21 cellular contexts compared by ENCODE assay signal in the genomic region with DNA sequence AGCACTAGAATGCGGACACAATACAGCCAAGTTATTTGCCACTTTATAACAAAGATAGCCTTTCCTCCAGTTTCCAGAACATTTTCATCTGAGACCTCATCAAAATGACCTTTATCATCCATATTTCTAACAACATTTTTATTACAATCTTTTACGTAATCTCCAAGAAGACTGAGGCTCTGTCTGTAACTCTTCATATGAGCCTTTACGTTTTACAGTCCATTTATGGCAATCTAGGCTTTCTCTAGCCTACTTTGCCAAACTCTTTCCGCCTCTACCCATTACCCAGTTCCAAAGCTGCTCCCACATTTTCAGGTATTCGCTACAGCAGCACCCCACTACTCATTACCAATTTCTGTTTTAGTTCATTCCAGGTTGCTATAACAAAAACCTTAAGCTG. TPM values are rescaled to one million over a fixed set of nuclear protein-coding genes. Genes with fewer than 3 reads are reported as not detected.
DNase-seq lines count a peak whose midpoint lies in the region; ATAC-seq and TF ChIP-seq lines count a peak whose summit lies in the region.
"Had no signal": no experiment of that assay in that cellular context is flagged by ENCODE, and none has a peak within 500 bp of the region (broad histone marks: within the 10 kb centered on the region; RNA-seq: fewer than 3 reads in every experiment).

No MANE protein-coding gene starts in this region.

- H3K27me3 Mint-ChIP-seq in Caco-2 (ENCODE audit: insufficient read depth, unreplicated experiment): no peaks in the 10 kb centered on the region
- H3K27me3 Mint-ChIP-seq: CD4-positive, CD25-positive, alpha-beta regulatory T cell had no signal

- peaks cover 18% of the 10 kb centered on the region for H3K9me3 Mint-ChIP-seq in Caco-2 (ENCODE audit: unreplicated experiment)
- H3K9me3 Mint-ChIP-seq: GM23338, H9 had no signal

- H3K27ac ChIP-seq in colonic mucosa (peak overlapping the region; percentile 78), muscle layer of duodenum (ENCODE audit: low read length) (peak overlapping the region; percentile 37)
- H3K27ac ChIP-seq: 22Rv1, BLaER1, C4-2B had no signal

- H3K36me3 Mint-ChIP-seq in Caco-2 (ENCODE audit: insufficient read depth, unreplicated experiment): peaks cover 37% of the 10 kb centered on the region
- H3K36me3 Mint-ChIP-seq: CD4-positive, CD25-positive, alpha-beta regulatory T cell; CD8-positive, alpha-beta T cell had no signal

- H3K4me1 ChIP-seq in Caco-2: peaks cover 37% of the 10 kb centered on the region
- H3K4me1 ChIP-seq in colonic mucosa: peaks cover 8% of the 10 kb centered on the region
- H3K4me1 ChIP-seq in muscle layer of duodenum (ENCODE audit: control insufficient read depth in 1 of 2, insufficient read depth in 2 of 2, low read length in 2 of 2): no peaks in the 10 kb centered on the region
- H3K4me1 ChIP-seq: BLaER1 had no signal

- POLR2A ChIA-PET in Caco-2 (lab: Charles Lee): no interaction called here

- H3K36me3 ChIP-seq in Caco-2 (ENCODE audit: control insufficient read depth, insufficient read depth, low read length) (no peaks in the 10 kb centered on the region), colonic mucosa (no peaks in the 10 kb centered on the region), muscle layer of duodenum (ENCODE audit: control insufficient read depth in 1 of 2, insufficient read depth in 2 of 2, low read length in 2 of 2) (peaks cover 15 to 23% of the 10 kb centered on the region in 2 donors)
- H3K36me3 ChIP-seq: BLaER1 had no signal

- TF ChIP-seq CTCF in Caco-2 (IDR thresholded peaks at IDR 0.05; ENCODE audit: insufficient read depth in 1 of 2, low read depth in 1 of 2, low read length in 1 of 2, severe bottlenecking in 1 of 2, unreplicated experiment in 1 of 2) (no peak), colonic mucosa (IDR thresholded peaks at IDR 0.05) (no peak)

- no peak for DNase-seq in Caco-2
- DNase-seq in colonic mucosa: no peak
- no peak for DNase-seq in left colon
- no peak for DNase-seq in activated naive CD4-positive, alpha-beta T cell treated with Interleukin-2 at 50 U/mL for 16 hours
- DNase-seq: CD4-positive, CD25-positive, alpha-beta regulatory T cell; CD8-positive, alpha-beta T cell; DMS 273 treated with DMSO at 0.1 percent for 48 hours; DMS53; DMS79 treated with DMSO at 0.1 percent for 48 hours; GF-D8; H9 had no signal

- peaks cover 36% of the 10 kb centered on the region for H3K4me1 Mint-ChIP-seq in Caco-2 (ENCODE audit: low read depth, unreplicated experiment)
- H3K4me1 Mint-ChIP-seq: B cell; CD4-positive, CD25-positive, alpha-beta regulatory T cell had no signal

- H3K9ac ChIP-seq in colonic mucosa (ENCODE audit: low read depth in 2 of 2, low read length in 2 of 2): peak overlapping the region in 1 of 2 donors; percentile 7
- H3K9ac ChIP-seq: BLaER1 had no signal

- peak overlapping the region; percentile 12 for H3K27ac Mint-ChIP-seq in Caco-2 (ENCODE audit: unreplicated experiment)
- H3K27ac Mint-ChIP-seq: B cell; CD4-positive, CD25-positive, alpha-beta regulatory T cell; CD8-positive, alpha-beta T cell; GM23338; H9 had no signal

- CTCF ChIA-PET in Caco-2 (lab: Charles Lee): no interaction called here

- peak; percentile 55 for ATAC-seq in left colon
- no peak for ATAC-seq in HG03175 (IDR thresholded peaks at IDR 0.05; ENCODE audit: unreplicated experiment)
- ATAC-seq in HG02759 (IDR thresholded peaks at IDR 0.05; ENCODE audit: unreplicated experiment): no peak
- ATAC-seq in HG02678 (IDR thresholded peaks at IDR 0.05; ENCODE audit: unreplicated experiment): no peak
- ATAC-seq: CD8-positive, alpha-beta T cell; GM23338; HCT116 had no signal

- no TSS peak for BruUV-seq in Caco-2 (replicated peaks; lab: Mats Ljungman, UMichigan)

- H3K27me3 ChIP-seq in Caco-2 (replicated peaks; ENCODE audit: control insufficient read depth, insufficient read depth, low read length) (no peaks in the 10 kb centered on the region), colonic mucosa (no peaks in the 10 kb centered on the region), muscle layer of duodenum (ENCODE audit: low read depth, low read length) (no peaks in the 10 kb centered on the region)
- H3K27me3 ChIP-seq: BLaER1 had no signal

- H3K9me3 ChIP-seq in Caco-2 (no peaks in the 10 kb centered on the region), colonic mucosa (no peaks in the 10 kb centered on the region), muscle layer of duodenum (ENCODE audit: control insufficient read depth in 1 of 2, low read length in 2 of 2) (no peaks in the 10 kb centered on the region)
- H3K9me3 ChIP-seq: BLaER1 had no signal

- intact Hi-C loops in Caco-2 (cut with micrococcal nuclease; ENCODE audit: unreplicated experiment): no loop called here
- intact Hi-C loops in colonic mucosa (cut with DNase I): no loop called here
- intact Hi-C loops in left colon (cut with DNase I, micrococcal nuclease): no loop called here

- no peak overlapping the region for H3K4me3 ChIP-seq in Caco-2 (ENCODE audit: low read depth, low read length)
- no peak overlapping the region for H3K4me3 ChIP-seq in colonic mucosa
- H3K4me3 ChIP-seq in muscle layer of duodenum (ENCODE audit: low read depth in 1 of 2, low read length in 2 of 2): no peak overlapping the region
- H3K4me3 ChIP-seq: BLaER1, GM23338 had no signal

- H3K4me3 Mint-ChIP-seq in Caco-2 (ENCODE audit: unreplicated experiment): no peak overlapping the region
- H3K4me3 Mint-ChIP-seq: B cell; CD4-positive, CD25-positive, alpha-beta regulatory T cell; CD8-positive, alpha-beta T cell; GM23338; H9 had no signal

RNA-seq across cellular contexts. Expression of a gene that starts 8.2 kb away (rescaled TPM):
- 27.4 and 34.3 TPM in 2 replicates for total RNA-seq in Caco-2 (2022)
- 10 to 100 TPM; 23.3 to 32.7 TPM for total RNA-seq in colonic mucosa
- 10 to 100 TPM; 33.8 to 37.4 TPM for total RNA-seq in left colon
- total RNA-seq: B cell had no signal
